In genomic region chr9:33816327-33817252, GRCh38 we compare ENCODE assay signal across 8 cellular contexts. TPM values are rescaled to one million over a fixed set of nuclear protein-coding genes. Genes with fewer than 3 reads are reported as not detected.
DNase-seq lines count a peak whose midpoint lies in the region; ATAC-seq and TF ChIP-seq lines count a peak whose summit lies in the region.

UBE2R2 (plus strand) TSS chr9:33817160; CDS start chr9:33817758, 598 bp downstream.

- H3K4me3 ChIP-seq in mucosa of stomach (ENCODE audit: low read length), result peak within 1 kb of the TSS; percentile 36

- H3K9me3 ChIP-seq in mucosa of stomach (ENCODE audit: control insufficient read depth, low read length), result no peaks in the 10 kb centered on the region

- no peaks in the 10 kb centered on the region for H3K9me3 Mint-ChIP-seq in activated T-cell treated with anti-CD3 and anti-CD28 coated beads, Interleukin-2, amount 50 U/mL, for 24 hours

- H3K36me3 Mint-ChIP-seq in activated T-cell treated with anti-CD3 and anti-CD28 coated beads, Interleukin-2, amount 50 U/mL, for 24 hours (ENCODE audit: low read depth), result peaks cover 21% of the 10 kb centered on the region

- peaks cover 49% of the 10 kb centered on the region for H3K4me1 ChIP-seq in mucosa of stomach (ENCODE audit: control insufficient read depth, insufficient read depth, low read length)

- peak within 1 kb of the TSS; percentile 88 for H3K4me3 Mint-ChIP-seq in activated T-cell treated with anti-CD3 and anti-CD28 coated beads, Interleukin-2, amount 50 U/mL, for 24 hours

- peaks cover 55% of the 10 kb centered on the region for H3K4me1 Mint-ChIP-seq in activated T-cell treated with anti-CD3 and anti-CD28 coated beads, Interleukin-2, amount 50 U/mL, for 24 hours (ENCODE audit: low read depth)

- peak; percentile 88 for TF ChIP-seq POLR2A in erythroblast (IDR thresholded peaks at IDR 0.05; ENCODE audit: low read length)

- H3K27me3 Mint-ChIP-seq in activated T-cell treated with anti-CD3 and anti-CD28 coated beads, Interleukin-2, amount 50 U/mL, for 24 hours, result no peaks in the 10 kb centered on the region

- ATAC-seq in GM21723 (IDR thresholded peaks at IDR 0.05; ENCODE audit: unreplicated experiment), result peak; percentile 64

- no peaks in the 10 kb centered on the region for H3K36me3 ChIP-seq in mucosa of stomach (ENCODE audit: control insufficient read depth, insufficient read depth, low read length)

- H3K27me3 ChIP-seq in mucosa of stomach (ENCODE audit: control insufficient read depth, insufficient read depth, low read length), result no peaks in the 10 kb centered on the region

- DNase-seq in DMS153 treated with DMSO at 0.1 percent for 48 hours (lab: John Stamatoyannopoulos, UW; ENCODE audit: unreplicated experiment) (peak; percentile 62), KG1 (lab: John Stamatoyannopoulos, UW) (peak; percentile 82), erythroblast (lab: John Stamatoyannopoulos, UW) (peak; percentile 94 to 98)
- peak; percentile 94 for DNase-seq in activated T-cell treated with anti-CD3 and anti-CD28 coated beads, Interleukin-2, amount 50 U/mL, for 24 hours
- peak; percentile 78 to 83 for DNase-seq in stimulated activated CD8-positive, alpha-beta memory T cell treated with anti-CD3 and anti-CD28 coated beads, Interleukin-7, amount 100 ng/mL, for 1 hour (ENCODE audit: low read depth in 2 of 2)

- peak within 1 kb of the TSS; percentile 96 for H3K27ac Mint-ChIP-seq in activated T-cell treated with anti-CD3 and anti-CD28 coated beads, Interleukin-2, amount 50 U/mL, for 24 hours

- H3K9ac ChIP-seq in mucosa of stomach (ENCODE audit: low read length), result peak within 1 kb of the TSS; percentile 95

TF ChIP-seq in PFSK-1, 5 proteins besides CTCF, POLR2A, EP300 and RAD21:
- TF ChIP-seq POLR2AphosphoS5 (IDR thresholded peaks at IDR 0.05; ENCODE audit: low read depth, low read length) (peak; percentile 87), SIN3A (IDR thresholded peaks at IDR 0.05; ENCODE audit: borderline replicate concordance, insufficient read depth, low read length) (no peak), TAF1 (IDR thresholded peaks at IDR 0.05; ENCODE audit: borderline replicate concordance, insufficient read depth, low read length) (0 out of 2 replicates have a peak, but pooled peaks have one; percentile 38), REST (IDR thresholded peaks at IDR 0.05; ENCODE audit: insufficient read depth in 1 of 2, low read depth in 2 of 2, low read length in 2 of 2) (no peak)

RNA-seq across cellular contexts. Expression of gene UBE2R2, which starts in this region (rescaled TPM):
- polyA plus RNA-seq in PFSK-1 (2012; ENCODE audit: insufficient read length, low read depth), result 22.2 TPM

Comparison
In these comparisons a context has a peak if more than half of its experiments do, and no peak if none do; other contexts are left out.
1. Peak in every context shown above with its lines: DNase-seq, ATAC-seq and H3K4me3 ChIP-seq.